Comparison of ENCODE assay signal across 8 cellular contexts in the genomic region with DNA sequence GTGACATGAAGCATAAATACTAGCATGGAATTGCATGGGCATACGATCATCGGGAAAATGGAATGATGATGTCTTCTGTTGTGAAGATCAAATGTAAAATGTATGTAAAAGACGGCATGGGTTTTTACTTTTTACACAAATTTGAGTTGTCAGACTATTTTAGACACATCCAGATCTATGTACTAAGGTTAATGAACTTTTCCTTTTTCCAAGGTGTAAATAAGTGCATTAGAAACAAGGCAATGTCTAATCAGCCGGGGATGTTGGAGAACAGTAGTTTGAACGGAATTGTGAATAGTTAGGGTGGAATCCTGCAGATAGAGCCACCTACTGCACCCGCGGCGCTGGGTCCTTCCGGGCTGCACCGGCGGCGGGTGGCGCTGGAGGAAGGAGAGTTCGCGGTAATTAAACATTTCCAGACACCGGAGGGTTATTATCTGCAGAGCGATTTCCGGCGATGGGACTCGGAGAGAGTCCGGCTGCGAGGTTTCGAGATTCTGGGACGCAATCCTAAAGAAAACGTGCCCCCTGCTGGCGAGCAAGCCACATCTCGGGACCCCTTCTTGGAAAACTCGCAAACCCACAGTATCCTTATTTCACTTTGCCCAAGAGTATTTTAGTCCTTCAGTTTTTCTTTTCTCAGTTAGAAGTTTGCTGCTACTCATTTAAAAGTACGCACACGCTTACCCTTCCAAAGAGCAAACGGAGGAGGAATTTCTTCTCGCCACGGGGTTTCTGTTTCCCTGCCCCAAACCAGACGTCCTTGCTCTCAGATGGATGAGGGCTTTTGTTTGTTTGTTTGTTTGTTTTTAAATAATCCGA. TPM values are rescaled to one million over a fixed set of nuclear protein-coding genes. Genes with fewer than 3 reads are reported as not detected.
DNase-seq lines count a peak whose midpoint lies in the region; ATAC-seq and TF ChIP-seq lines count a peak whose summit lies in the region.

No MANE protein-coding gene starts in this region.

- peak overlapping the region; percentile 49 for H3K27ac ChIP-seq in RWPE2 (ENCODE audit: poor library complexity, severe bottlenecking)
- peak overlapping the region; percentile 58 to 94 (median 76) for H3K27ac ChIP-seq in sigmoid colon

- no peaks in the 10 kb centered on the region for H3K36me3 ChIP-seq in RWPE2 (ENCODE audit: low read depth)
- no peaks in the 10 kb centered on the region for H3K36me3 ChIP-seq in sigmoid colon

- H3K36me3 Mint-ChIP-seq in Calu3 (ENCODE audit: insufficient read depth, unreplicated experiment) (peaks cover 40% of the 10 kb centered on the region), brain (no peaks in the 10 kb centered on the region)

- BruUV-seq in Calu3 (replicated peaks; lab: Mats Ljungman, UMichigan): no TSS peak

- H3K9me3 ChIP-seq in RWPE2 (ENCODE audit: severe bottlenecking) (no peaks in the 10 kb centered on the region), sigmoid colon (no peaks in the 10 kb centered on the region)

- H3K27me3 ChIP-seq in RWPE2 (ENCODE audit: insufficient read depth, poor library complexity, severe bottlenecking): no peaks in the 10 kb centered on the region
- H3K27me3 ChIP-seq in sigmoid colon: peaks cover 0 to 45% (median 0%) of the 10 kb centered on the region in 3 donors

- H3K27me3 Mint-ChIP-seq in Calu3 (ENCODE audit: unreplicated experiment): peaks cover 57% of the 10 kb centered on the region
- peaks cover 95% of the 10 kb centered on the region for H3K27me3 Mint-ChIP-seq in brain

- peak overlapping the region; percentile 54 for H3K4me3 ChIP-seq in LNCaP clone FGC (ENCODE audit: low read depth, low read length)
- H3K4me3 ChIP-seq in RWPE2 (ENCODE audit: severe bottlenecking): peak overlapping the region; percentile 42
- peak overlapping the region; percentile 38 to 61 (median 54) for H3K4me3 ChIP-seq in sigmoid colon

- TF ChIP-seq EP300 in sigmoid colon (IDR thresholded peaks at IDR 0.05): no peak

- no peak for TF ChIP-seq POLR2A in sigmoid colon (IDR thresholded peaks at IDR 0.05)

- peak; percentile 64 for TF ChIP-seq CTCF in Calu3 (IDR thresholded peaks at IDR 0.05; ENCODE audit: unreplicated experiment)
- peak; percentile 63 for TF ChIP-seq CTCF in LNCaP clone FGC (IDR thresholded peaks at IDR 0.05; ENCODE audit: control insufficient read depth, extremely low read depth, insufficient read depth)
- TF ChIP-seq CTCF in RWPE2 (IDR thresholded peaks at IDR 0.05; ENCODE audit: poor library complexity, severe bottlenecking): peak; percentile 91
- peak; percentile 91 to 92 for TF ChIP-seq CTCF in brain (conservative IDR thresholded peaks at IDR 0.05)
- peak; percentile 26 to 84 (median 76) for TF ChIP-seq CTCF in sigmoid colon (IDR thresholded peaks at IDR 0.05)

- intact Hi-C loops in Calu3 (cut with micrococcal nuclease; ENCODE audit: unreplicated experiment): loop anchor here (1.0 to 10.0 kb wide), 9 partner anchors 142 to 976 kb away; no protein-coding TSS in a partner anchor
- intact Hi-C loops in sigmoid colon (cut with DNase I): loop anchor here (1.0 to 5.0 kb wide), 5 partner anchors 500 to 976 kb away; no protein-coding TSS in a partner anchor

- peak; percentile 82 for DNase-seq in Calu3
- peak; percentile 50 for DNase-seq in LNCaP clone FGC (ENCODE audit: low read depth)
- DNase-seq in RWPE2 (ENCODE audit: low spot score): no peak
- DNase-seq in iPS-NIHi11 (ENCODE audit: low spot score): peak; percentile 66
- DNase-seq in sigmoid colon: peak; percentile 93
- DNase-seq in OCI-M2 (lab: John Stamatoyannopoulos, UW; ENCODE audit: unreplicated experiment): no peak

- peak; percentile 32 for ATAC-seq in GM21526 (IDR thresholded peaks at IDR 0.05; ENCODE audit: low FRiP score, unreplicated experiment)
- peak; percentile 74 for ATAC-seq in RWPE2 (ENCODE audit: low read depth)

- WGBS in sigmoid colon, 2 donors: 0 to 1% methylated on average over 35 of the region's 35 CpGs

- peak overlapping the region; percentile 81 for H3K4me3 Mint-ChIP-seq in Calu3 (ENCODE audit: low read depth, unreplicated experiment)
- peak overlapping the region; percentile 78 to 92 (median 83) for H3K4me3 Mint-ChIP-seq in brain

- H3K4me1 ChIP-seq in RWPE2 (ENCODE audit: insufficient read depth, poor library complexity, severe bottlenecking): no peaks in the 10 kb centered on the region
- peaks cover 0 to 43% (median 23%) of the 10 kb centered on the region in 4 donors for H3K4me1 ChIP-seq in sigmoid colon

- H3K27ac Mint-ChIP-seq in Calu3 (ENCODE audit: unreplicated experiment) (peak overlapping the region; percentile 46), brain (peak overlapping the region in 2 of 5 experiments; percentile 36 to 61)

- H3K4me1 Mint-ChIP-seq in Calu3 (ENCODE audit: low read depth, unreplicated experiment) (peaks cover 10% of the 10 kb centered on the region), brain (peaks cover 25% of the 10 kb centered on the region)

- CTCF ChIA-PET in Calu3 (lab: Charles Lee): interaction anchor here (0.6 kb wide), 1 partner anchor 1182 kb away, joined by 6 read pairs; no protein-coding TSS in a partner anchor

- H3K9me3 Mint-ChIP-seq in Calu3 (ENCODE audit: low read depth, unreplicated experiment) (no peaks in the 10 kb centered on the region), brain (no peaks in the 10 kb centered on the region)

RNA-seq across cellular contexts. Expression of gene OSR1, which starts 4.4 kb away (rescaled TPM):
- 1.3 and 1.4 TPM in 2 replicates for total RNA-seq in Calu3 (2022)
- polyA plus RNA-seq in brain (ENCODE audit: insufficient read depth, low read depth, low replicate concordance): 0.44 TPM
- total RNA-seq in sigmoid colon: 10 to 100 TPM in 3 of 4 donors, 1 to 10 TPM in 1; 7.8 to 33.0 (median 19.7) TPM
- polyA plus RNA-seq in sigmoid colon: 1 to 10 TPM in 2 of 3 donors, under 1 TPM in 1; 0.69 to 6.2 (median 3.0) TPM

Comparison
In these comparisons a context has a peak if more than half of its experiments do, and no peak if none do; other contexts are left out.
1. DNase-seq: peak in Calu3 (single experiment), LNCaP clone FGC (single experiment), iPS-NIHi11 (single experiment) and sigmoid colon (single experiment); none in RWPE2 (single experiment) and OCI-M2 (single experiment).
2. Peak in every context shown above with its lines, with median percentiles within 50 percentile points of each other: CTCF ChIP-seq and H3K4me3 ChIP-seq.